Comparison of ENCODE assay signal across 8 cellular contexts in the genomic region with DNA sequence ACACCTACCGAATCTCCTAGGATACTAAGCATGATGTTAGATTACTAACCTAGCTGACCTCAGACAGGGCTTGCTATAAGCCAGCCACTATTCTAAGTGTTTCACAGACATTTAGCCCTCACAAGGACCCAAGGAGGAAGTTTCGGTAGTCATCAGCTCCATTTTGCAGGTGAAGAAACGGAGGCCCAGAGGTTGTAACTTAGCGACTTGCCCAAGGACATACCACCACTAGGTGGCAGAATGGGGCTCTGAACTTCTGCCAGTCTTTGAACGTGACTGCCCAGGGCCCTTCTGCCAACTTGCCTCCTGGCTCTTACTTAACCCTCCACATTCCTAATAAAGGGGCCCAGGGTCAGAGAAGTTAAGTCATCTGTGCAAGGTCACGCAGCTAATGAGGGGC.
DNase-seq lines count a peak whose midpoint lies in the region; ATAC-seq, FAIRE-seq and TF ChIP-seq lines count a peak whose summit lies in the region.

No MANE protein-coding gene starts in this region.

- no peak for FAIRE-seq in kidney (lab: Jason Lieb, UNC)

- intact Hi-C loops in kidney (cut with DNase I): no loop called here

- WGBS in gastroesophageal sphincter (ENCODE audit: low coverage in 1 of 2), 2 donors: 77% methylated on average over 2 of the region's 6 CpGs; no CpG with 5 or more reads in 1 of the 2 donors

- H3K4me1 ChIP-seq in NT2/D1 (ENCODE audit: insufficient read depth, insufficient read length) (no peaks in the 10 kb centered on the region), kidney (ENCODE audit: control insufficient read depth in 1 of 2, insufficient read depth in 1 of 2, low read depth in 1 of 2, low read length in 2 of 2) (no peaks in the 10 kb centered on the region), gastroesophageal sphincter (no peaks in the 10 kb centered on the region)

- H3K27ac ChIP-seq in kidney (ENCODE audit: low read depth in 2 of 2, low read length in 2 of 2): no peak overlapping the region
- no peak overlapping the region for H3K27ac ChIP-seq in gastroesophageal sphincter

- H3K27me3 ChIP-seq in NT2/D1 (ENCODE audit: insufficient read depth, insufficient read length): peaks cover 2% of the 10 kb centered on the region
- H3K27me3 ChIP-seq in gastroesophageal sphincter: peaks cover 37% of the 10 kb centered on the region

- H3K9me3 ChIP-seq in NT2/D1 (ENCODE audit: insufficient read depth, low read length): no peaks in the 10 kb centered on the region
- H3K9me3 ChIP-seq in kidney (ENCODE audit: control insufficient read depth in 1 of 2, low read length in 2 of 2): no peaks in the 10 kb centered on the region
- H3K9me3 ChIP-seq in gastroesophageal sphincter: no peaks in the 10 kb centered on the region

- no peak for ATAC-seq in gastroesophageal sphincter

- H3K4me3 ChIP-seq in NT2/D1 (ENCODE audit: insufficient read length, low read depth) (no peak overlapping the region), kidney (ENCODE audit: low read length in 2 of 2) (no peak overlapping the region), gastroesophageal sphincter (no peak overlapping the region)

- TF ChIP-seq CTCF in GM20000 (IDR thresholded peaks at IDR 0.05; ENCODE audit: extremely low read depth, missing control alignments) (peak; percentile 53), kidney (IDR thresholded peaks at IDR 0.05; ENCODE audit: borderline replicate concordance, extremely low read depth, insufficient read depth) (peak; percentile 38), gastroesophageal sphincter (IDR thresholded peaks at IDR 0.05) (peak in 1 of 4 experiments; percentile 42)

- DNase-seq in CD1c-positive myeloid dendritic cell (ENCODE audit: extremely low spot score) (peak; percentile 44), GM20000 (ENCODE audit: low spot score) (peak; percentile 62), NT2/D1 (ENCODE audit: low read depth, low spot score) (peak; percentile 55), kidney (no peak), foreskin melanocyte (no peak)
- peak; percentile 31 for DNase-seq in activated naive CD4-positive, alpha-beta T cell treated with Interleukin-2 at 50 U/mL for 16 hours
- DNase-seq in stimulated activated CD8-positive, alpha-beta memory T cell treated with anti-CD3 and anti-CD28 coated beads, Interleukin-7, amount 100 ng/mL, for 4 hours (ENCODE audit: low read depth in 2 of 2): peak; percentile 1 to 5

- H3K36me3 ChIP-seq in NT2/D1 (ENCODE audit: insufficient read depth, insufficient read length, low read length) (no peaks in the 10 kb centered on the region), kidney (ENCODE audit: control insufficient read depth in 1 of 2, insufficient read depth in 2 of 2, low read length in 2 of 2) (no peaks in the 10 kb centered on the region), gastroesophageal sphincter (no peaks in the 10 kb centered on the region)

- H3K9ac ChIP-seq in NT2/D1 (ENCODE audit: insufficient read length, low read depth): no peak overlapping the region
- H3K9ac ChIP-seq in kidney (ENCODE audit: low read length in 2 of 2): no peak overlapping the region

- TF ChIP-seq EP300 in gastroesophageal sphincter (IDR thresholded peaks at IDR 0.05): no peak

- no peak for TF ChIP-seq POLR2A in gastroesophageal sphincter (IDR thresholded peaks at IDR 0.05)

Comparison
In these comparisons a context has a peak if more than half of its experiments do, and no peak if none do; other contexts are left out.
1. DNase-seq: peak in CD1c-positive myeloid dendritic cell (single experiment), GM20000 (single experiment), NT2/D1 (single experiment), activated naive CD4-positive, alpha-beta T cell treated with Interleukin-2 at 50 U/mL for 16 hours (single experiment) and stimulated activated CD8-positive, alpha-beta memory T cell treated with anti-CD3 and anti-CD28 coated beads, Interleukin-7, amount 100 ng/mL, for 4 hours (2 of 2); none in kidney (single experiment) and foreskin melanocyte (single experiment).